In the genomic region with DNA sequence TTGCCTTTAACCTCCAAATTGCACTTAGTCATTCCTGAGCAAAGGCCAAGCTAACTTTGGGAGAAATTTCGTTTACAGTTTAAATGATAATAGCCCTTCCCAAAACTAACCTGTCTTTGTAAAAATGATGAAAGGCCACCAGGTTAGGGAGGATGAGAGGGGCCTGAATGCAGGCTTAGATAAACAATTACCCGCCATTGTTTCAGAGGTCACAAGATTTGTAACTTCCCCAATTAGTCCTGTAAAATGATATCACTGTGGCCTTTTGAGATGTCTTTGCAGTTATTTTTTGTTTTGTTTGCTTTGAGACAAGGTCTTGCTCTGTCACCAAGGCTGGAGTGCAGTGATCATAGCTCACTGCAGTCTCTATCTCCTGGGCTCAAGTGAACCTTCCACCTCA, we compare ENCODE assay signal across 15 cellular contexts. TPM values are rescaled to one million over a fixed set of nuclear protein-coding genes. Genes with fewer than 3 reads are reported as not detected.
A peak's percentile ranks its signal among the peaks of the same experiment; 100 is the strongest.
DNase-seq lines count a peak whose midpoint lies in the region; ATAC-seq and TF ChIP-seq lines count a peak whose summit lies in the region.
"Had no signal": no experiment of that assay in that cellular context is flagged by ENCODE, and none has a peak within 500 bp of the region (broad histone marks: within the 10 kb centered on the region; RNA-seq: fewer than 3 reads in every experiment).

No MANE protein-coding gene starts in this region.

- H3K36me3 ChIP-seq in BLaER1 treated with 17β-estradiol and CSF1 and Interleukin-3, amounts not matched to agents 10 nM and 100 nM, result no peaks in the 10 kb centered on the region
- H3K36me3 ChIP-seq in CD8-positive, alpha-beta T cell (ENCODE audit: insufficient read depth, low read length), result no peaks in the 10 kb centered on the region
- H3K36me3 ChIP-seq: BLaER1, vagina had no signal

- peaks cover 36 to 79% (median 63%) of the 10 kb centered on the region in 10 experiments for H3K4me1 ChIP-seq in BLaER1 treated with 17β-estradiol and CSF1 and Interleukin-3, amounts not matched to agents 10 nM and 100 nM
- peaks cover 15% of the 10 kb centered on the region for H3K4me1 ChIP-seq in CD8-positive, alpha-beta T cell (ENCODE audit: insufficient read depth, low read length)

- POLR2A ChIA-PET in CD8-positive, alpha-beta T cell (lab: Charles Lee), result interaction anchor here (0.6 to 7.5 kb wide), 9 partner anchors 14 to 821 kb away, joined by 3 to 168 read pairs (median 3); no protein-coding TSS in a partner anchor
- POLR2A ChIA-PET in T-cell (lab: Charles Lee), result interaction anchor here (0.6 to 0.8 kb wide), 5 partner anchors 14 to 538 kb away, joined by 3 to 10 read pairs (median 3); no protein-coding TSS in a partner anchor

- H3K9ac ChIP-seq in BLaER1 treated with 17β-estradiol and CSF1 and Interleukin-3, amounts not matched to agents 10 nM and 100 nM, result peak overlapping the region in 5 of 11 experiments; percentile 9 to 72 (median 51); a peak in 8 of 22 replicates
- H3K9ac ChIP-seq: BLaER1 had no signal

- no peak for ATAC-seq in CD8-positive, alpha-beta T cell
- ATAC-seq in T-cell (replicated peaks in 1 of 4), result no peak
- no peak for ATAC-seq in effector memory CD8-positive, alpha-beta T cell (replicated peaks)
- ATAC-seq in GM18519 (IDR thresholded peaks at IDR 0.05; ENCODE audit: low FRiP score, unreplicated experiment), result no peak
- ATAC-seq in HG02852 (IDR thresholded peaks at IDR 0.05; ENCODE audit: unreplicated experiment), result no peak
- ATAC-seq: left cardiac atrium had no signal

- H3K27ac Mint-ChIP-seq in CD8-positive, alpha-beta T cell, result peak overlapping the region; percentile 47
- H3K27ac Mint-ChIP-seq in T-cell, result peak overlapping the region; percentile 88 to 93
- H3K27ac Mint-ChIP-seq in effector memory CD8-positive, alpha-beta T cell, result peak overlapping the region; percentile 72 to 74

- H3K4me1 Mint-ChIP-seq in CD8-positive, alpha-beta T cell (ENCODE audit: low read depth), result peaks cover 46% of the 10 kb centered on the region
- peaks cover 41 to 64% (median 49%) of the 10 kb centered on the region in 3 donors for H3K4me1 Mint-ChIP-seq in T-cell
- peaks cover 27 to 50% of the 10 kb centered on the region in 2 donors for H3K4me1 Mint-ChIP-seq in effector memory CD8-positive, alpha-beta T cell (ENCODE audit: low read depth in 2 of 2)

- intact Hi-C loops in CD8-positive, alpha-beta T cell (cut with DNase I, micrococcal nuclease), result no loop called here

- H3K4me2 ChIP-seq in BLaER1 treated with 17β-estradiol and CSF1 and Interleukin-3, amounts not matched to agents 10 nM and 100 nM, result peak overlapping the region in 9 of 11 experiments; percentile 13 to 85 (median 50); a peak in 14 of 22 replicates
- H3K4me2 ChIP-seq: BLaER1 had no signal

- H3K4me3 ChIP-seq in BLaER1 treated with 17β-estradiol and CSF1 and Interleukin-3, amounts not matched to agents 10 nM and 100 nM, result no peak overlapping the region
- no peak overlapping the region for H3K4me3 ChIP-seq in CD8-positive, alpha-beta T cell (ENCODE audit: low read depth, low read length)
- H3K4me3 ChIP-seq: BLaER1, vagina had no signal

- H3K4me3 Mint-ChIP-seq in CD8-positive, alpha-beta T cell, result peak overlapping the region; percentile 4
- H3K4me3 Mint-ChIP-seq in T-cell, result peak overlapping the region in 1 of 3 donors; percentile 48
- peak overlapping the region in 1 of 2 donors; percentile 50 for H3K4me3 Mint-ChIP-seq in effector memory CD8-positive, alpha-beta T cell

- no peak for TF ChIP-seq CTCF in CD8-positive, alpha-beta T cell (IDR thresholded peaks at IDR 0.05)

- CTCF ChIA-PET in CD8-positive, alpha-beta T cell (lab: Charles Lee), result interaction anchor here (0.9 to 14.0 kb wide), 10 partner anchors 14 to 258 kb away, joined by 3 to 219 read pairs (median 5); no protein-coding TSS in a partner anchor
- CTCF ChIA-PET in T-cell (lab: Charles Lee), result interaction anchor here (0.5 to 1.9 kb wide), 13 partner anchors 9 to 1733 kb away, joined by 3 to 10 read pairs (median 3); no protein-coding TSS in a partner anchor

- H3K27me3 ChIP-seq in BLaER1 treated with 17β-estradiol and CSF1 and Interleukin-3, amounts not matched to agents 10 nM and 100 nM, result no peaks in the 10 kb centered on the region
- H3K27me3 ChIP-seq in CD8-positive, alpha-beta T cell (ENCODE audit: insufficient read depth, low read length), result no peaks in the 10 kb centered on the region
- H3K27me3 ChIP-seq: BLaER1, vagina had no signal

- H3K27ac ChIP-seq in BLaER1 treated with 17β-estradiol and CSF1 and Interleukin-3, amounts not matched to agents 10 nM and 100 nM, result peak overlapping the region; percentile 2 to 90 (median 84); a peak in 21 of 22 replicates
- H3K27ac ChIP-seq in CD8-positive, alpha-beta T cell (ENCODE audit: low read depth, low read length), result no peak overlapping the region
- H3K27ac ChIP-seq: BLaER1, vagina had no signal

- DNase-seq in CD8-positive, alpha-beta T cell, result no peak
- DNase-seq in T-cell (no peak), NCI-H446 (lab: John Stamatoyannopoulos, UW) (no peak), COLO829 (ENCODE audit: low spot score) (no peak)
- no peak for DNase-seq in effector memory CD8-positive, alpha-beta T cell
- DNase-seq: anterior cingulate cortex, EL, hippocampal formation, left cardiac atrium, NCI-H1436 treated with DMSO at 0.1 percent for 48 hours had no signal

- no peaks in the 10 kb centered on the region for H3K36me3 Mint-ChIP-seq in CD8-positive, alpha-beta T cell
- no peaks in the 10 kb centered on the region for H3K36me3 Mint-ChIP-seq in T-cell
- peaks cover 28% of the 10 kb centered on the region for H3K36me3 Mint-ChIP-seq in effector memory CD8-positive, alpha-beta T cell (ENCODE audit: insufficient read depth)

- peaks cover 0 to 31% (median 20%) of the 10 kb centered on the region in 11 experiments; a peak in 13 of 22 replicates for H3K9me3 ChIP-seq in BLaER1 treated with 17β-estradiol and CSF1 and Interleukin-3, amounts not matched to agents 10 nM and 100 nM (replicated peaks in 1 of 11)
- H3K9me3 ChIP-seq in CD8-positive, alpha-beta T cell (ENCODE audit: low read length), result no peaks in the 10 kb centered on the region
- H3K9me3 ChIP-seq: vagina had no signal

- H4K20me1 ChIP-seq in BLaER1 treated with 17β-estradiol and CSF1 and Interleukin-3, amounts not matched to agents 10 nM and 100 nM, result no peaks in the 10 kb centered on the region
- H4K20me1 ChIP-seq: BLaER1 had no signal

- no peaks in the 10 kb centered on the region for H3K27me3 Mint-ChIP-seq in CD8-positive, alpha-beta T cell (ENCODE audit: low read depth)
- H3K27me3 Mint-ChIP-seq in T-cell, result no peaks in the 10 kb centered on the region
- no peaks in the 10 kb centered on the region for H3K27me3 Mint-ChIP-seq in effector memory CD8-positive, alpha-beta T cell

- no peaks in the 10 kb centered on the region for H3K9me3 Mint-ChIP-seq in CD8-positive, alpha-beta T cell
- peaks cover 0 to 1% (median 0%) of the 10 kb centered on the region in 3 donors for H3K9me3 Mint-ChIP-seq in T-cell
- H3K9me3 Mint-ChIP-seq in effector memory CD8-positive, alpha-beta T cell, result no peaks in the 10 kb centered on the region

RNA-seq across cellular contexts. Expression of gene GNL1, which starts 26.3 kb away (rescaled TPM):
- total RNA-seq in CD8-positive, alpha-beta T cell, result 100 to 1,000 TPM; 148 to 159 TPM
- 100 to 1,000 TPM in 2 of 5 donors, 10 to 100 TPM in 3; 65.5 to 167 (median 72.9) TPM for total RNA-seq in T-cell

RNA-seq across cellular contexts. Expression of gene PRR3, which starts 27.1 kb away (rescaled TPM):
- 10 to 100 TPM; 11.3 to 13.3 TPM for total RNA-seq in CD8-positive, alpha-beta T cell
- 10 to 100 TPM; 12.8 to 22.1 (median 19.7) TPM for total RNA-seq in T-cell

RNA-seq across cellular contexts. Expression of gene HLA-E, which starts 40.7 kb away (rescaled TPM):
- 1,000 to 10,000 TPM; 1,266 to 1,281 TPM for total RNA-seq in CD8-positive, alpha-beta T cell
- total RNA-seq in T-cell, result 1,000 to 10,000 TPM; 1,114 to 1,417 (median 1,253) TPM

RNA-seq across cellular contexts. Expression of gene ABCF1, which starts 41.2 kb away (rescaled TPM):
- 100 to 1,000 TPM; 121 to 130 TPM for total RNA-seq in CD8-positive, alpha-beta T cell
- 10 to 100 TPM; 61.1 to 89.9 (median 73.8) TPM for total RNA-seq in T-cell
